Comparison of ENCODE assay signal across 22 cellular contexts in the genomic region with DNA sequence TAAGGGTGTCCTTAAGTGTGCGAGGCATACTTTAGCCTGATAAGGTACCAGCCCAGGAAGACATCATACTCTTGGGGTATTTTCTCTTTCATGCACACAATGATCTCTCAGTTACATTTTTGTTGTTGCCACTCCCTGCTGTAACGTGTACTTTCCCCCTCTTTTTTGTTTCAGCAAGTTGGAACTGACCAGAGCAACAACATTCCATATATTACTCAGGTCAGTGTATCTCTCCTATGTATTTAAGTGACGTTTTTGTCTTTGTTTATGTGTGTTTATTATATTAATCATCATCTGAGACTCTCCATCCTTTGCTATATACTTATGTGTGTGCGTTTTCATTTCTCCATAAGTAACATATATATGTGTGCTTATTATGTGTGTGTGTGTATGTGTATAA.
"Had no signal": no experiment of that assay in that cellular context is flagged by ENCODE, and none has a peak within 500 bp of the region (broad histone marks: within the 10 kb centered on the region; RNA-seq: fewer than 3 reads in every experiment).

No MANE protein-coding gene starts in this region.

- ATAC-seq: left lung; naive thymus-derived CD4-positive, alpha-beta T cell; right lobe of liver; upper lobe of right lung had no signal

- H3K27ac ChIP-seq: colonic mucosa, esophagus squamous epithelium, left lung, neural progenitor cell, parathyroid adenoma, right lobe of liver, suprapubic skin, transverse colon, upper lobe of right lung, uterus had no signal

- DNase-seq: colonic mucosa; effector CD8-positive, alpha-beta T cell; endodermal cell; erythroblast; esophagus squamous epithelium; head of caudate nucleus; kidney; left lung; mesendoderm; midbrain; naive thymus-derived CD4-positive, alpha-beta T cell; right lobe of liver; small intestine; stimulated activated CD4-positive, alpha-beta T cell treated with anti-CD3 and anti-CD28 coated beads, Interleukin-15, amount 100 ng/mL, for 24 hours; stimulated activated CD4-positive, alpha-beta T cell treated with anti-CD3 and anti-CD28 coated beads, Interleukin-2, amount 100 ng/mL, for 48 hours; stimulated activated naive CD4-positive, alpha-beta T cell; transverse colon; upper lobe of right lung; uterus had no signal

- H3K4me3 ChIP-seq: colonic mucosa, esophagus squamous epithelium, left lung, neural progenitor cell, right lobe of liver, suprapubic skin, transverse colon, upper lobe of right lung, uterus had no signal
